24 cellular contexts compared by ENCODE assay signal in the genomic region with DNA sequence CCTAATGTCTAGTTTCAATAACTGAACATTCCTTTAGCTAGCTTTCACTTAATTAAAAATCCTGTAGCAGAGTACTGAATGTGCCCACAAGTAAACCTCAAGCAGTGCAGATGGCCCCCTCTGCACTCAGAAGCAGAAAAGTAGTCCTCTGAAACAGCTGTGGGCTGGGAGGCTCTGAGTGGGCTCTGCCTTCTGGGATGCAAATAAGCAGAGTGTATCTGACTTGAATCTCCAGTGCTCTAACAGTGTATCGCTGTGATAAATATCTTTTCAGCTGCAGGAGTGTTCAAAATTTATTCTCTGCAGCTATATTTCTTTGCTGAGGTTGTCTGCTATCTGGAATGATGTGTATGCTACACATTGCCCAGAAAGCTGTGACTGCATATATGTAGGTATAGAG. TPM values are rescaled to one million over a fixed set of nuclear protein-coding genes. Genes with fewer than 3 reads are reported as not detected.
"Had no signal": no experiment of that assay in that cellular context is flagged by ENCODE, and none has a peak within 500 bp of the region (broad histone marks: within the 10 kb centered on the region; RNA-seq: fewer than 3 reads in every experiment).

No MANE protein-coding gene starts in this region.

- DNase-seq: KBM-7; NCI-H1092; NCI-H1105 treated with DMSO at 0.1 percent for 48 hours; NCI-H1417 treated with DMSO at 0.1 percent for 48 hours; NCI-H146; NCI-H1694 treated with DMSO at 0.1 percent for 48 hours; NCI-H1930; NCI-H2081; NCI-H2107; NCI-H345; NCI-H69; NCI-H774; NK-92 treated with Interleukin-12 subunit alpha and Interleukin-12 subunit beta, amount 100 ng/mL, for 24 hours; PC-3; SHP77; T-helper 1 cell; T-helper 17 cell had no signal

- H3K27ac ChIP-seq: RWPE1 had no signal

- ATAC-seq: Panc1, PC-3, T-helper 17 cell had no signal

RNA-seq across cellular contexts. Expression of a gene that starts 44.8 kb away (rescaled TPM):
- total RNA-seq: HT-29, LHCN-M2, MCF 10A, OCI-LY7, PC-3, SK-MEL-5 had no signal
